ENCODE assay signal across 5 cellular contexts in the genomic region with DNA sequence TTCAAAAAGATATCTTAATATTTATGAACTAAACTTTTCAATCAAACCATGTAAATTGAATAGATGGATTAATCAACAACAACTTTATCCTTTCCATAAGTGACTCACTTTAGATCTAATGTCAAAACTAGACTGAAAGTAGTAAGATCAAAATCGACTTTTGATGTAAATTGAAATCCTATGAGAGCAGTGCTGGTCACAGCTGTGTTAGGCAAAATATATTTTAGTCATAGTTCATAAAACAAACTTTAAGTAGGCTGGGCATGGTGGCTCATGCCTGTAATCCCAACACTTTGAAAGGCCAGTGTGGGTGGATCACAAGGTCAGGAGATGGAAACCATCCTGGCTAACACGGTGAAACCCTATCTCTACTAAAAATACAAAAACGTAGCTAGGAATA.
DNase-seq lines count a peak whose midpoint lies in the region; ATAC-seq, FAIRE-seq and TF ChIP-seq lines count a peak whose summit lies in the region.
"Not testable (repeated sequence)": the region's sequence is repeated elsewhere in the genome, so short reads cannot be mapped to it uniquely, and the experiment has no call there.

No MANE protein-coding gene starts in this region.

- not testable (repeated sequence) for DNase-seq in A549 (ENCODE audit: low read depth in 1 of 2, low spot score in 1 of 2); RCC 7860 (ENCODE audit: low spot score); activated CD4-positive, alpha-beta T cell treated with anti-CD3 and anti-CD28 coated beads for 36 hours; stimulated activated effector memory CD8-positive, alpha-beta T cell treated with anti-CD3 and anti-CD28 coated beads, Interleukin-12 subunit alpha, Interleukin-12 subunit beta, amount 100 ng/mL, for 72 hours (ENCODE audit: low spot score in 2 of 2)

- not testable (repeated sequence) for H3K4me3 Mint-ChIP-seq in activated CD4-positive, alpha-beta T cell treated with anti-CD3 and anti-CD28 coated beads for 36 hours; activated T-helper 17 cell treated with anti-CD3 and anti-CD28 coated beads, Interleukin-2, amount 50 U/mL, for 72 hours; stimulated activated effector memory CD8-positive, alpha-beta T cell treated with anti-CD3 and anti-CD28 coated beads, Interleukin-12 subunit alpha, Interleukin-12 subunit beta, amount 100 ng/mL, for 72 hours

- FAIRE-seq in A549 (lab: Jason Lieb, UNC) (peak; percentile 56), RCC 7860 (lab: Jason Lieb, UNC) (peak; percentile 57)

- not testable (repeated sequence) for H3K9me3 Mint-ChIP-seq in activated CD4-positive, alpha-beta T cell treated with anti-CD3 and anti-CD28 coated beads for 36 hours (ENCODE audit: low read depth); activated T-helper 17 cell treated with anti-CD3 and anti-CD28 coated beads, Interleukin-2, amount 50 U/mL, for 72 hours; stimulated activated effector memory CD8-positive, alpha-beta T cell treated with anti-CD3 and anti-CD28 coated beads, Interleukin-12 subunit alpha, Interleukin-12 subunit beta, amount 100 ng/mL, for 72 hours

- intact Hi-C loops in activated CD4-positive, alpha-beta T cell treated with anti-CD3 and anti-CD28 coated beads for 36 hours (cut with DNase I, micrococcal nuclease), result not testable (repeated sequence)

- ATAC-seq in A549, result not testable (repeated sequence)
- peak; percentile 36 for ATAC-seq in activated CD4-positive, alpha-beta T cell treated with anti-CD3 and anti-CD28 coated beads for 36 hours
- peak; percentile 59 for ATAC-seq in activated T-helper 17 cell treated with anti-CD3 and anti-CD28 coated beads, Interleukin-2, amount 50 U/mL, for 72 hours (replicated peaks)
- ATAC-seq in stimulated activated effector memory CD8-positive, alpha-beta T cell treated with anti-CD3 and anti-CD28 coated beads, Interleukin-12 subunit alpha, Interleukin-12 subunit beta, amount 100 ng/mL, for 72 hours, result peak; percentile 50

- not testable (repeated sequence) for H3K27ac ChIP-seq in A549

- not testable (repeated sequence) for H3K4me1 Mint-ChIP-seq in activated CD4-positive, alpha-beta T cell treated with anti-CD3 and anti-CD28 coated beads for 36 hours; activated T-helper 17 cell treated with anti-CD3 and anti-CD28 coated beads, Interleukin-2, amount 50 U/mL, for 72 hours; stimulated activated effector memory CD8-positive, alpha-beta T cell treated with anti-CD3 and anti-CD28 coated beads, Interleukin-12 subunit alpha, Interleukin-12 subunit beta, amount 100 ng/mL, for 72 hours

- TF ChIP-seq EP300 in A549 (IDR thresholded peaks at IDR 0.05), result not testable (repeated sequence)

- TF ChIP-seq POLR2A in A549 (IDR thresholded peaks at IDR 0.05; ENCODE audit: low read length), result not testable (repeated sequence)

- not testable (repeated sequence) for H3K4me1 ChIP-seq in A549

- CTCF ChIA-PET in A549 (lab: Yijun Ruan, JAX); activated CD4-positive, alpha-beta T cell treated with anti-CD3 and anti-CD28 coated beads for 36 hours (lab: Charles Lee): not testable (repeated sequence)

- H3K4me2 ChIP-seq in A549, result not testable (repeated sequence)

- H3K27me3 Mint-ChIP-seq in activated CD4-positive, alpha-beta T cell treated with anti-CD3 and anti-CD28 coated beads for 36 hours; activated T-helper 17 cell treated with anti-CD3 and anti-CD28 coated beads, Interleukin-2, amount 50 U/mL, for 72 hours: not testable (repeated sequence)

- not testable (repeated sequence) for TF ChIP-seq RAD21 in A549 (conservative IDR thresholded peaks at IDR 0.05 in 1 of 2, IDR thresholded peaks at IDR 0.05 in 1 of 2)

- not testable (repeated sequence) for TF ChIP-seq CTCF in A549 (IDR thresholded peaks at IDR 0.05)

- not testable (repeated sequence) for H3K36me3 Mint-ChIP-seq in activated CD4-positive, alpha-beta T cell treated with anti-CD3 and anti-CD28 coated beads for 36 hours (ENCODE audit: low read depth); activated T-helper 17 cell treated with anti-CD3 and anti-CD28 coated beads, Interleukin-2, amount 50 U/mL, for 72 hours (ENCODE audit: low read depth); stimulated activated effector memory CD8-positive, alpha-beta T cell treated with anti-CD3 and anti-CD28 coated beads, Interleukin-12 subunit alpha, Interleukin-12 subunit beta, amount 100 ng/mL, for 72 hours

- no CpG with 5 or more reads among the region's 3 CpGs for WGBS in A549 (ENCODE audit: missing lambda C conversion rate)

- H3K27ac Mint-ChIP-seq in activated CD4-positive, alpha-beta T cell treated with anti-CD3 and anti-CD28 coated beads for 36 hours; activated T-helper 17 cell treated with anti-CD3 and anti-CD28 coated beads, Interleukin-2, amount 50 U/mL, for 72 hours; stimulated activated effector memory CD8-positive, alpha-beta T cell treated with anti-CD3 and anti-CD28 coated beads, Interleukin-12 subunit alpha, Interleukin-12 subunit beta, amount 100 ng/mL, for 72 hours: not testable (repeated sequence)

- H3K4me3 ChIP-seq in A549, result not testable (repeated sequence)

- POLR2A ChIA-PET in A549 (lab: Yijun Ruan, JAX); activated CD4-positive, alpha-beta T cell treated with anti-CD3 and anti-CD28 coated beads for 36 hours (lab: Charles Lee): not testable (repeated sequence)

- H3K9me3 ChIP-seq in A549, result not testable (repeated sequence)
